In genomic region chr9:86660146-86660545, GRCh38 we compare ENCODE assay signal across 16 cellular contexts.
DNase-seq lines count a peak whose midpoint lies in the region; ATAC-seq and TF ChIP-seq lines count a peak whose summit lies in the region.
"Had no signal": no experiment of that assay in that cellular context is flagged by ENCODE, and none has a peak within 500 bp of the region (broad histone marks: within the 10 kb centered on the region; RNA-seq: fewer than 3 reads in every experiment).

No MANE protein-coding gene starts in this region.

- H3K36me3 ChIP-seq in left lung: no peaks in the 10 kb centered on the region
- H3K36me3 ChIP-seq: upper lobe of right lung had no signal

- H3K4me1 ChIP-seq in foreskin keratinocyte (peaks cover 9% of the 10 kb centered on the region), left lung (no peaks in the 10 kb centered on the region)
- H3K4me1 ChIP-seq: upper lobe of right lung had no signal

- no peak overlapping the region for H3K27ac Mint-ChIP-seq in activated CD8-positive, alpha-beta T cell treated with anti-CD3 and anti-CD28 coated beads for 36 hours
- no peak overlapping the region for H3K27ac Mint-ChIP-seq in osteocyte (ENCODE audit: unreplicated experiment)
- H3K27ac Mint-ChIP-seq: activated T-helper 17 cell treated with anti-CD3 and anti-CD28 coated beads, Interleukin-2, amount 50 U/mL, for 72 hours; B cell; memory B cell had no signal

- intact Hi-C loops in activated CD8-positive, alpha-beta T cell treated with anti-CD3 and anti-CD28 coated beads for 36 hours (cut with micrococcal nuclease): no loop called here
- intact Hi-C loops in left lung (cut with DNase I): no loop called here

- CTCF ChIA-PET in activated CD8-positive, alpha-beta T cell treated with anti-CD3 and anti-CD28 coated beads for 36 hours (lab: Charles Lee): interaction anchor here (2.1 kb wide), 1 partner anchor 22 kb away, joined by 7 read pairs; no protein-coding TSS in a partner anchor

- POLR2A ChIA-PET in activated CD8-positive, alpha-beta T cell treated with anti-CD3 and anti-CD28 coated beads for 36 hours (lab: Charles Lee): interaction anchor here (0.7 kb wide), 1 partner anchor 51 kb away, joined by 3 read pairs; no protein-coding TSS in a partner anchor

- no peaks in the 10 kb centered on the region for H3K9me3 Mint-ChIP-seq in activated CD8-positive, alpha-beta T cell treated with anti-CD3 and anti-CD28 coated beads for 36 hours
- H3K9me3 Mint-ChIP-seq in osteocyte (ENCODE audit: unreplicated experiment): peaks cover 7% of the 10 kb centered on the region
- H3K9me3 Mint-ChIP-seq: activated T-helper 17 cell treated with anti-CD3 and anti-CD28 coated beads, Interleukin-2, amount 50 U/mL, for 72 hours had no signal

- no peaks in the 10 kb centered on the region for H3K36me3 Mint-ChIP-seq in activated CD8-positive, alpha-beta T cell treated with anti-CD3 and anti-CD28 coated beads for 36 hours (ENCODE audit: low read depth)
- no peaks in the 10 kb centered on the region for H3K36me3 Mint-ChIP-seq in osteocyte (ENCODE audit: unreplicated experiment)
- H3K36me3 Mint-ChIP-seq: memory B cell had no signal

- peak; percentile 19 for DNase-seq in stimulated activated CD4-positive, alpha-beta T cell treated with anti-CD3 and anti-CD28 coated beads, Interleukin-15, amount 100 ng/mL, for 24 hours
- DNase-seq in stimulated activated CD4-positive, alpha-beta T cell treated with anti-CD3 and anti-CD28 coated beads, Interleukin-2, amount 100 ng/mL, for 48 hours: no peak
- peak; percentile 11 for DNase-seq in activated CD8-positive, alpha-beta T cell treated with anti-CD3 and anti-CD28 coated beads for 36 hours
- DNase-seq in foreskin keratinocyte (peak; percentile 37 to 78), superior temporal gyrus (ENCODE audit: extremely low spot score) (peak; percentile 18), osteocyte (ENCODE audit: extremely low spot score, unreplicated experiment) (no peak), left lung (no peak)
- DNase-seq: activated CD4-positive, CD25-positive, alpha-beta regulatory T cell; dermis blood vessel endothelial cell; GDM1; NCI-H1436 treated with DMSO at 0.1 percent for 48 hours; upper lobe of right lung had no signal

- ATAC-seq in activated CD8-positive, alpha-beta T cell treated with anti-CD3 and anti-CD28 coated beads for 36 hours: no peak
- ATAC-seq in foreskin keratinocyte (peak; percentile 82), GM18511 (IDR thresholded peaks at IDR 0.05; ENCODE audit: unreplicated experiment) (no peak), left lung (no peak)
- ATAC-seq: activated T-helper 17 cell treated with anti-CD3 and anti-CD28 coated beads, Interleukin-2, amount 50 U/mL, for 72 hours; upper lobe of right lung had no signal

- peaks cover 6% of the 10 kb centered on the region for H3K27me3 Mint-ChIP-seq in activated CD8-positive, alpha-beta T cell treated with anti-CD3 and anti-CD28 coated beads for 36 hours
- no peaks in the 10 kb centered on the region for H3K27me3 Mint-ChIP-seq in osteocyte (ENCODE audit: unreplicated experiment)
- H3K27me3 Mint-ChIP-seq: B cell had no signal

- H3K27me3 ChIP-seq in foreskin keratinocyte: no peaks in the 10 kb centered on the region
- H3K27me3 ChIP-seq in left lung: peaks cover 0 to 11% of the 10 kb centered on the region in 2 donors
- H3K27me3 ChIP-seq: upper lobe of right lung had no signal

- no peak for TF ChIP-seq CTCF in activated CD8-positive, alpha-beta T cell treated with anti-CD3 and anti-CD28 coated beads for 36 hours (IDR thresholded peaks at IDR 0.05)
- no peak for TF ChIP-seq CTCF in foreskin keratinocyte (conservative IDR thresholded peaks at IDR 0.05)
- TF ChIP-seq CTCF in osteocyte (IDR thresholded peaks at IDR 0.05): no peak
- no peak for TF ChIP-seq CTCF in left lung (IDR thresholded peaks at IDR 0.05)

- H3K4me1 Mint-ChIP-seq in activated CD8-positive, alpha-beta T cell treated with anti-CD3 and anti-CD28 coated beads for 36 hours (ENCODE audit: low read depth): peaks cover 7% of the 10 kb centered on the region
- peaks cover 13% of the 10 kb centered on the region for H3K4me1 Mint-ChIP-seq in osteocyte (ENCODE audit: unreplicated experiment)
- H3K4me1 Mint-ChIP-seq: activated T-helper 17 cell treated with anti-CD3 and anti-CD28 coated beads, Interleukin-2, amount 50 U/mL, for 72 hours; B cell; memory B cell had no signal

- H3K4me3 ChIP-seq in left lung: no peak overlapping the region
- H3K4me3 ChIP-seq: upper lobe of right lung had no signal

- no peaks in the 10 kb centered on the region for H3K9me3 ChIP-seq in left lung
- H3K9me3 ChIP-seq: upper lobe of right lung had no signal

- H3K27ac ChIP-seq in foreskin keratinocyte: no peak overlapping the region
- H3K27ac ChIP-seq in left lung: no peak overlapping the region
- H3K27ac ChIP-seq: upper lobe of right lung had no signal

- no peak overlapping the region for H3K4me3 Mint-ChIP-seq in activated CD8-positive, alpha-beta T cell treated with anti-CD3 and anti-CD28 coated beads for 36 hours
- H3K4me3 Mint-ChIP-seq in osteocyte (ENCODE audit: unreplicated experiment): no peak overlapping the region
- H3K4me3 Mint-ChIP-seq: activated T-helper 17 cell treated with anti-CD3 and anti-CD28 coated beads, Interleukin-2, amount 50 U/mL, for 72 hours; B cell; memory B cell had no signal

Comparison
In these comparisons a context has a peak if more than half of its experiments do, and no peak if none do; other contexts are left out.
1. DNase-seq: peak in stimulated activated CD4-positive, alpha-beta T cell treated with anti-CD3 and anti-CD28 coated beads, Interleukin-15, amount 100 ng/mL, for 24 hours (single experiment), activated CD8-positive, alpha-beta T cell treated with anti-CD3 and anti-CD28 coated beads for 36 hours (single experiment), foreskin keratinocyte (2 of 2) and superior temporal gyrus (single experiment); none in stimulated activated CD4-positive, alpha-beta T cell treated with anti-CD3 and anti-CD28 coated beads, Interleukin-2, amount 100 ng/mL, for 48 hours (0 of 2), osteocyte (single experiment) and left lung (0 of 2).